In genomic region chr1:10691740-10692125, GRCh38 we compare ENCODE assay signal across 14 cellular contexts.
DNase-seq lines count a peak whose midpoint lies in the region; ATAC-seq and TF ChIP-seq lines count a peak whose summit lies in the region.
"Had no signal": no experiment of that assay in that cellular context is flagged by ENCODE, and none has a peak within 500 bp of the region (broad histone marks: within the 10 kb centered on the region; RNA-seq: fewer than 3 reads in every experiment).

No MANE protein-coding gene starts in this region.

- H3K4me1 ChIP-seq in IMR-90 (ENCODE audit: control insufficient read depth, insufficient read depth, low read length) (no peaks in the 10 kb centered on the region; the same call in 1 of the 2 replicates), gastroesophageal sphincter (peaks cover 5 to 81% (median 49%) of the 10 kb centered on the region in 3 donors)

- no CpG with 5 or more reads among the region's 1 CpG for WGBS in IMR-90 (ENCODE audit: extremely low coverage in 2 of 2, insufficient read length in 1 of 2), 2 experiments
- WGBS in gastroesophageal sphincter (ENCODE audit: low coverage in 1 of 2), 2 donors, result no CpG with 5 or more reads among the region's 1 CpG

- no peak overlapping the region for H3K23ac ChIP-seq in IMR-90 (ENCODE audit: low read depth, low read length)

- no peak overlapping the region for H4K8ac ChIP-seq in IMR-90 (ENCODE audit: low read depth in 2 of 2, low read length in 2 of 2)

- H2BK5ac ChIP-seq in IMR-90 (ENCODE audit: low read depth, low read length, poor library complexity, severe bottlenecking), result no peak overlapping the region

- POLR2A ChIA-PET in IMR-90 (lab: Charles Lee; ENCODE audit: unreplicated experiment), result no interaction called here

- H4K5ac ChIP-seq in IMR-90 (ENCODE audit: low read depth, low read length), result no peak overlapping the region

- no peaks in the 10 kb centered on the region for H3K79me1 ChIP-seq in IMR-90 (ENCODE audit: low read depth in 1 of 2, low read length in 2 of 2)

- no peak overlapping the region for H3K27ac Mint-ChIP-seq in activated T-cell treated with anti-CD3 and anti-CD28 coated beads, Interleukin-2, amount 50 U/mL, for 24 hours
- H3K27ac Mint-ChIP-seq in progenitor cell of endocrine pancreas (no peak overlapping the region), T-helper 17 cell (no peak overlapping the region)
- H3K27ac Mint-ChIP-seq: activated T-helper 2 cell treated with anti-CD3 and anti-CD28 coated beads, Interferon-gamma antibody, Interleukin-2, Interleukin-4, amounts not matched to agents 10 μg/mL and 5 μg/mL and 100 μg/mL, durations not matched to agents 14 hours and 24 hours and 36 hours had no signal

- TF ChIP-seq EP300 in gastroesophageal sphincter (IDR thresholded peaks at IDR 0.05), result no peak

- no peak overlapping the region for H2BK15ac ChIP-seq in IMR-90 (ENCODE audit: low read depth, low read length)

- no TSS peak for BruUV-seq in IMR-90 (replicated peaks; lab: Mats Ljungman, UMichigan)

- H3K27me3 ChIP-seq in IMR-90 (ENCODE audit: control insufficient read depth, insufficient read depth, low read length) (peaks cover 16% of the 10 kb centered on the region; the same call in 1 of the 2 replicates), gastroesophageal sphincter (no peaks in the 10 kb centered on the region)
- H3K27me3 ChIP-seq: testis had no signal

- no peaks in the 10 kb centered on the region for H3K9me3 ChIP-seq in IMR-90 (ENCODE audit: control insufficient read depth, insufficient read depth, low read length)
- no peaks in the 10 kb centered on the region for H3K9me3 ChIP-seq in gastroesophageal sphincter
- no peaks in the 10 kb centered on the region for H3K9me3 ChIP-seq in T-helper 17 cell (ENCODE audit: control insufficient read depth, low read length, poor library complexity, severe bottlenecking)
- H3K9me3 ChIP-seq: testis had no signal

- H3K14ac ChIP-seq in IMR-90 (replicated peaks; ENCODE audit: low read depth, low read length), result no peak overlapping the region

- no peak overlapping the region for H2BK120ac ChIP-seq in IMR-90 (ENCODE audit: low read depth, low read length)

- no peak overlapping the region for H2BK20ac ChIP-seq in IMR-90 (ENCODE audit: low read depth, low read length)

- dilution Hi-C loops in IMR-90 (cut with HindIII; ENCODE audit: low sequenced_read_pairs, unreplicated experiment), result no loop called here

- no peak for TF ChIP-seq RAD21 in IMR-90 (IDR thresholded peaks at IDR 0.05; ENCODE audit: low read length)

- in situ Hi-C loops in IMR-90 (cut with MboI; ENCODE audit: low sequenced_read_pairs), result loop anchor here (10.0 kb wide), 1 partner anchor 167 kb away; no protein-coding TSS in a partner anchor

- no peaks in the 10 kb centered on the region for H4K20me1 ChIP-seq in IMR-90 (ENCODE audit: insufficient read depth, low read length)

- no peak overlapping the region for H3K4me2 ChIP-seq in IMR-90 (ENCODE audit: low read depth, low read length)

- H3K4ac ChIP-seq in IMR-90 (ENCODE audit: low read depth, low read length), result no peak overlapping the region

- TF ChIP-seq POLR2A in IMR-90 (IDR thresholded peaks at IDR 0.05; ENCODE audit: low read depth, low read length) (no peak), gastroesophageal sphincter (IDR thresholded peaks at IDR 0.05) (no peak)

- no peak overlapping the region for H4K91ac ChIP-seq in IMR-90 (ENCODE audit: insufficient read depth, low read depth, low read length)

- peaks cover 8% of the 10 kb centered on the region for H3K27me3 Mint-ChIP-seq in activated T-cell treated with anti-CD3 and anti-CD28 coated beads, Interleukin-2, amount 50 U/mL, for 24 hours
- H3K27me3 Mint-ChIP-seq in progenitor cell of endocrine pancreas, result peaks cover 15% of the 10 kb centered on the region
- H3K27me3 Mint-ChIP-seq in T-helper 17 cell, result no peaks in the 10 kb centered on the region

- H3K36me3 Mint-ChIP-seq in activated T-cell treated with anti-CD3 and anti-CD28 coated beads, Interleukin-2, amount 50 U/mL, for 24 hours (ENCODE audit: low read depth), result no peaks in the 10 kb centered on the region
- no peaks in the 10 kb centered on the region for H3K36me3 Mint-ChIP-seq in progenitor cell of endocrine pancreas (ENCODE audit: insufficient read depth)
- no peaks in the 10 kb centered on the region for H3K36me3 Mint-ChIP-seq in T-helper 17 cell (ENCODE audit: low read depth)
- H3K36me3 Mint-ChIP-seq: immature natural killer cell had no signal

- peak overlapping the region; percentile 28 for H2AK9ac ChIP-seq in IMR-90 (replicated peaks; ENCODE audit: low read depth, low read length, poor library complexity)

- no peaks in the 10 kb centered on the region for H3K9me1 ChIP-seq in IMR-90 (ENCODE audit: insufficient read depth, low read length)

- H3K56ac ChIP-seq in IMR-90 (ENCODE audit: extremely low read depth, insufficient read depth, low read length), result no peak overlapping the region

- H3K9me3 Mint-ChIP-seq in activated T-cell treated with anti-CD3 and anti-CD28 coated beads, Interleukin-2, amount 50 U/mL, for 24 hours, result no peaks in the 10 kb centered on the region
- no peaks in the 10 kb centered on the region for H3K9me3 Mint-ChIP-seq in progenitor cell of endocrine pancreas (ENCODE audit: low read depth)
- H3K9me3 Mint-ChIP-seq: activated T-helper 2 cell treated with anti-CD3 and anti-CD28 coated beads, Interferon-gamma antibody, Interleukin-2, Interleukin-4, amounts not matched to agents 10 μg/mL and 5 μg/mL and 100 μg/mL, durations not matched to agents 14 hours and 24 hours and 36 hours; immature natural killer cell; neural crest cell had no signal

- no peak overlapping the region for H3K4me3 Mint-ChIP-seq in activated T-cell treated with anti-CD3 and anti-CD28 coated beads, Interleukin-2, amount 50 U/mL, for 24 hours
- no peak overlapping the region for H3K4me3 Mint-ChIP-seq in progenitor cell of endocrine pancreas (ENCODE audit: low read depth)
- no peak overlapping the region for H3K4me3 Mint-ChIP-seq in T-helper 17 cell

- DNase-seq in activated T-cell treated with anti-CD3 and anti-CD28 coated beads, Interleukin-2, amount 50 U/mL, for 24 hours, result peak; percentile 37
- DNase-seq in activated T-cell treated with anti-CD3 and anti-CD28 coated beads for 4 hours (no peak), IMR-90 (no peak), progenitor cell of endocrine pancreas (ENCODE audit: low spot score, unreplicated experiment) (no peak), T-helper 17 cell (no peak)
- DNase-seq in stimulated activated CD4-positive, alpha-beta T cell treated with anti-CD3 and anti-CD28 coated beads, TNF-alpha, amount 100 ng/mL, for 48 hours (ENCODE audit: low read depth in 3 of 3), result peak; percentile 13 to 29 (median 17)
- DNase-seq: cerebellar nuclear complex, T1000, testis had no signal

- no peak for ATAC-seq in IMR-90 (ENCODE audit: low read depth)
- ATAC-seq in gastroesophageal sphincter, result no peak
- ATAC-seq in HG03135 (IDR thresholded peaks at IDR 0.05; ENCODE audit: unreplicated experiment), result no peak
- no peak for ATAC-seq in T-helper 17 cell

- no peak overlapping the region for H3K9ac ChIP-seq in IMR-90 (ENCODE audit: low read depth, low read length)

- H3K27ac ChIP-seq in IMR-90 (ENCODE audit: insufficient read depth, low read length) (no peak overlapping the region), gastroesophageal sphincter (peak overlapping the region in 3 of 4 donors; percentile 66 to 95 (median 93))
- H3K27ac ChIP-seq: testis had no signal

- TF ChIP-seq CTCF in IMR-90 (conservative IDR thresholded peaks at IDR 0.05; ENCODE audit: low read depth, low read length) (no peak), gastroesophageal sphincter (IDR thresholded peaks at IDR 0.05) (no peak), progenitor cell of endocrine pancreas (IDR thresholded peaks at IDR 0.05; ENCODE audit: unreplicated experiment) (no peak)

- no peaks in the 10 kb centered on the region for H3K36me3 ChIP-seq in IMR-90 (ENCODE audit: control insufficient read depth, insufficient read depth, low read length)
- H3K36me3 ChIP-seq in gastroesophageal sphincter, result no peaks in the 10 kb centered on the region

- CTCF ChIA-PET in IMR-90 (lab: Yijun Ruan, JAX), result no interaction called here

- H2AK5ac ChIP-seq in IMR-90 (ENCODE audit: low read depth, low read length), result no peak overlapping the region

- H3K18ac ChIP-seq in IMR-90 (ENCODE audit: low read depth, low read length), result no peak overlapping the region

- H3K4me3 ChIP-seq in IMR-90 (ENCODE audit: insufficient read depth, low read depth, low read length), result no peak overlapping the region
- peak overlapping the region in 1 of 2 donors; percentile 86 for H3K4me3 ChIP-seq in gastroesophageal sphincter
- H3K4me3 ChIP-seq: testis had no signal

- no peak overlapping the region for H2AFZ ChIP-seq in IMR-90 (replicated peaks; ENCODE audit: low read length, poor library complexity)

- H3K4me1 Mint-ChIP-seq in activated T-cell treated with anti-CD3 and anti-CD28 coated beads, Interleukin-2, amount 50 U/mL, for 24 hours (ENCODE audit: low read depth), result peaks cover 31% of the 10 kb centered on the region
- peaks cover 29% of the 10 kb centered on the region for H3K4me1 Mint-ChIP-seq in progenitor cell of endocrine pancreas (ENCODE audit: low read depth)
- peaks cover 20% of the 10 kb centered on the region for H3K4me1 Mint-ChIP-seq in T-helper 17 cell

- intact Hi-C loops in IMR-90 (cut with micrococcal nuclease), result loop anchor here (10.0 kb wide), 1 partner anchor 173 kb away; no protein-coding TSS in a partner anchor

TF ChIP-seq in IMR-90, 13 proteins besides CTCF, POLR2A, EP300 and RAD21:
- no peak for TF ChIP-seq BHLHE40 (IDR thresholded peaks at IDR 0.05; ENCODE audit: low read depth, low read length)
- TF ChIP-seq RCOR1 (IDR thresholded peaks at IDR 0.05; ENCODE audit: insufficient replicate concordance, low read length), result no peak
- no peak for TF ChIP-seq MAZ (IDR thresholded peaks at IDR 0.05; ENCODE audit: borderline replicate concordance, low read depth, low read length)
- TF ChIP-seq RFX5 (IDR thresholded peaks at IDR 0.05; ENCODE audit: low read depth, low read length), result no peak

Comparison
In these comparisons a context has a peak if more than half of its experiments do, and no peak if none do; other contexts are left out.
1. DNase-seq: peak in activated T-cell treated with anti-CD3 and anti-CD28 coated beads, Interleukin-2, amount 50 U/mL, for 24 hours (single experiment) and stimulated activated CD4-positive, alpha-beta T cell treated with anti-CD3 and anti-CD28 coated beads, TNF-alpha, amount 100 ng/mL, for 48 hours (3 of 3); none in activated T-cell treated with anti-CD3 and anti-CD28 coated beads for 4 hours (single experiment), IMR-90 (single experiment), progenitor cell of endocrine pancreas (single experiment) and T-helper 17 cell (0 of 3).